24 cellular contexts compared by ENCODE assay signal in genomic region chr6:144144996-144145395, GRCh38. TPM values are rescaled to one million over a fixed set of nuclear protein-coding genes. Genes with fewer than 3 reads are reported as not detected.
"Had no signal": no experiment of that assay in that cellular context is flagged by ENCODE, and none has a peak within 500 bp of the region (broad histone marks: within the 10 kb centered on the region; RNA-seq: fewer than 3 reads in every experiment).

No MANE protein-coding gene starts in this region.

- H3K4me1 ChIP-seq: pancreas, thyroid gland had no signal

- H3K4me3 ChIP-seq: heart left ventricle, pancreas, smooth muscle cell, suprapubic skin, thyroid gland had no signal

- H3K9me3 Mint-ChIP-seq: memory B cell, mesothelial cell of epicardium, natural killer cell, neural crest cell, type B pancreatic cell had no signal

- H3K36me3 Mint-ChIP-seq: memory B cell, mesothelial cell of epicardium, natural killer cell, type B pancreatic cell had no signal

- H3K9me3 ChIP-seq: heart left ventricle, pancreas, suprapubic skin, thyroid gland had no signal

- H3K27ac Mint-ChIP-seq: memory B cell, mesothelial cell of epicardium, natural killer cell, progenitor cell of endocrine pancreas, type B pancreatic cell had no signal

- H3K36me3 ChIP-seq: heart left ventricle, pancreas, suprapubic skin, thyroid gland had no signal

- DNase-seq: cortex of kidney; effector memory CD4-positive, alpha-beta T cell; erythroblast; foreskin melanocyte; heart left ventricle; hypothalamus; kidney glomerular epithelial cell; natural killer cell; occipital lobe; pancreas; right cardiac atrium; stimulated activated CD4-positive, alpha-beta T cell treated with anti-CD3 and anti-CD28 coated beads, Interleukin-2, amount 100 ng/mL, for 48 hours; stimulated activated naive CD8-positive, alpha-beta T cell treated with anti-CD3 and anti-CD28 coated beads, Interleukin-15, Interleukin-2, amounts not matched to agents 100 U/mL and 50 U/mL, for 24 hours; thyroid gland had no signal

- H3K27me3 ChIP-seq: heart left ventricle, pancreas, suprapubic skin, thyroid gland had no signal

- H3K4me3 Mint-ChIP-seq: memory B cell, mesothelial cell of epicardium, natural killer cell, neural crest cell, type B pancreatic cell had no signal

- FAIRE-seq: endometrium, islet of Langerhans, pancreas, urothelium cell line had no signal

- ATAC-seq: heart left ventricle; natural killer cell; pancreas; right cardiac atrium; stimulated activated naive CD8-positive, alpha-beta T cell treated with anti-CD3 and anti-CD28 coated beads, Interleukin-15, Interleukin-2, amounts not matched to agents 100 U/mL and 50 U/mL, for 24 hours had no signal

- H3K27ac ChIP-seq: heart left ventricle, pancreas, suprapubic skin, thyroid gland had no signal

RNA-seq across cellular contexts. Expression of gene STX11, which starts 5.3 kb away (rescaled TPM):
- total RNA-seq: neural crest cell, progenitor cell of endocrine pancreas had no signal
